18 cellular contexts compared by ENCODE assay signal in genomic region chr18:995641-996040, GRCh38.
A peak's percentile ranks its signal among the peaks of the same experiment; 100 is the strongest.
DNase-seq lines count a peak whose midpoint lies in the region; ATAC-seq, FAIRE-seq and TF ChIP-seq lines count a peak whose summit lies in the region.
"Had no signal": no experiment of that assay in that cellular context is flagged by ENCODE, and none has a peak within 500 bp of the region (broad histone marks: within the 10 kb centered on the region; RNA-seq: fewer than 3 reads in every experiment).

No MANE protein-coding gene starts in this region.

- H3K4me3 Mint-ChIP-seq in T-helper 17 cell, result no peak overlapping the region

- H3K36me3 ChIP-seq in brain microvascular endothelial cell (replicated peaks), result no peaks in the 10 kb centered on the region
- no peaks in the 10 kb centered on the region for H3K36me3 ChIP-seq in keratinocyte (ENCODE audit: control insufficient read depth in 2 of 2, extremely low read depth in 1 of 2, insufficient read depth in 2 of 2, low read length in 2 of 2)
- no peaks in the 10 kb centered on the region for H3K36me3 ChIP-seq in H7 (replicated peaks; ENCODE audit: control insufficient read depth, insufficient read depth, low read length)
- H3K36me3 ChIP-seq: SJSA1 had no signal

- H3K36me3 Mint-ChIP-seq in T-helper 17 cell (ENCODE audit: low read depth), result no peaks in the 10 kb centered on the region

- no peaks in the 10 kb centered on the region for H3K4me1 Mint-ChIP-seq in T-helper 17 cell

- dilution Hi-C loops in keratinocyte (cut with MboI; ENCODE audit: extremely low pct_ligation_motif_present, low sequenced_read_pairs), result no loop called here

- H3K27me3 ChIP-seq in brain microvascular endothelial cell (replicated peaks) (no peaks in the 10 kb centered on the region), keratinocyte (ENCODE audit: control insufficient read depth, extremely low read depth, insufficient read depth, low read length) (no peaks in the 10 kb centered on the region), H7 (ENCODE audit: control insufficient read depth, insufficient read depth, low read length) (no peaks in the 10 kb centered on the region)
- H3K27me3 ChIP-seq: SJSA1 had no signal

- no peak overlapping the region for H3K4me2 ChIP-seq in keratinocyte (ENCODE audit: control insufficient read depth, extremely low read depth, insufficient read depth, low read depth, low read length)

- no peaks in the 10 kb centered on the region for H4K20me1 ChIP-seq in keratinocyte (ENCODE audit: control insufficient read depth, extremely low read depth, insufficient read depth, low read length)

- DNase-seq in AG08396 (ENCODE audit: low spot score), result peak; percentile 13
- DNase-seq in HT1080 (ENCODE audit: low read depth), result peak; percentile 68
- peak; percentile 11 for DNase-seq in brain microvascular endothelial cell
- no peak for DNase-seq in keratinocyte (ENCODE audit: low read depth, low spot score)
- DNase-seq in H7, result no peak
- DNase-seq in T-helper 17 cell, result no peak
- no peak for DNase-seq in NCI-H2196 (lab: John Stamatoyannopoulos, UW; ENCODE audit: unreplicated experiment)
- DNase-seq: activated T-cell treated with anti-CD3 and anti-CD28 coated beads, Interleukin-2, amount 50 U/mL, for 48 hours; AML-193; cortex of kidney; DMS 273 treated with DMSO at 0.1 percent for 48 hours; NCI-H2171; NK-92 treated with Interleukin-12 subunit alpha and Interleukin-12 subunit beta, amount 100 ng/mL, for 24 hours; stimulated activated naive CD8-positive, alpha-beta T cell treated with anti-CD3 and anti-CD28 coated beads, Interleukin-15, Interleukin-2, amounts not matched to agents 100 U/mL and 50 U/mL, for 24 hours had no signal

- no peaks in the 10 kb centered on the region for H3K4me1 ChIP-seq in keratinocyte (ENCODE audit: control insufficient read depth, extremely low read depth, insufficient read depth, low read length)
- H3K4me1 ChIP-seq: SJSA1 had no signal

- H3K4me3 ChIP-seq in brain microvascular endothelial cell (ENCODE audit: low read depth, low read length), result no peak overlapping the region
- no peak overlapping the region for H3K4me3 ChIP-seq in keratinocyte (ENCODE audit: control insufficient read depth in 2 of 3, extremely low read depth in 1 of 3, insufficient read depth in 2 of 3, low read depth in 1 of 3, low read length in 3 of 3)
- H3K4me3 ChIP-seq in H7 (ENCODE audit: insufficient read depth, low read depth, low read length), result no peak overlapping the region
- H3K4me3 ChIP-seq: GM12878, lung, SJSA1 had no signal

- no peak overlapping the region for H3K9ac ChIP-seq in keratinocyte (ENCODE audit: control insufficient read depth, extremely low read depth, insufficient read depth, low read length)

- ATAC-seq in HG03432 (IDR thresholded peaks at IDR 0.05; ENCODE audit: unreplicated experiment), result no peak
- no peak for ATAC-seq in T-helper 17 cell
- ATAC-seq: GM12878; stimulated activated naive CD8-positive, alpha-beta T cell treated with anti-CD3 and anti-CD28 coated beads, Interleukin-15, Interleukin-2, amounts not matched to agents 100 U/mL and 50 U/mL, for 24 hours had no signal

- H3K79me2 ChIP-seq in keratinocyte (ENCODE audit: control insufficient read depth, insufficient read depth, low read length), result no peaks in the 10 kb centered on the region

- H3K9me3 ChIP-seq in keratinocyte (ENCODE audit: control insufficient read depth, low read depth, low read length) (no peaks in the 10 kb centered on the region), T-helper 17 cell (ENCODE audit: control insufficient read depth, low read length, poor library complexity, severe bottlenecking) (no peaks in the 10 kb centered on the region)
- H3K9me3 ChIP-seq: SJSA1 had no signal

- H3K27ac Mint-ChIP-seq in T-helper 17 cell, result no peak overlapping the region

- TF ChIP-seq CTCF in brain microvascular endothelial cell (IDR thresholded peaks at IDR 0.05; ENCODE audit: low read depth, low read length, missing control alignments) (no peak), keratinocyte (optimal IDR thresholded peaks at IDR 0.05 in 1 of 3, IDR thresholded peaks at IDR 0.05 in 1 of 3, conservative IDR thresholded peaks at IDR 0.05 in 1 of 3; ENCODE audit: extremely low read depth in 1 of 3, insufficient read depth in 2 of 3, low read length in 3 of 3) (no peak)

- no peaks in the 10 kb centered on the region for H3K27me3 Mint-ChIP-seq in T-helper 17 cell

- in situ Hi-C loops in brain microvascular endothelial cell (cut with HindIII; ENCODE audit: low pct_ligation_motif_present, low sequenced_read_pairs), result no loop called here

- FAIRE-seq in keratinocyte (lab: Jason Lieb, UNC), result no peak
- FAIRE-seq: GM12878 had no signal

- H2AFZ ChIP-seq in keratinocyte (ENCODE audit: control insufficient read depth, low read length), result no peak overlapping the region

- no peaks in the 10 kb centered on the region for H3K9me1 ChIP-seq in keratinocyte (ENCODE audit: control insufficient read depth, extremely low read depth, insufficient read depth, low read length)

- H3K27ac ChIP-seq in brain microvascular endothelial cell, result peak overlapping the region; percentile 55
- H3K27ac ChIP-seq in keratinocyte (ENCODE audit: control insufficient read depth, insufficient read depth, low read length), result peak overlapping the region; percentile 4
- H3K27ac ChIP-seq: SJSA1 had no signal

Comparison
In these comparisons a context has a peak if more than half of its experiments do, and no peak if none do; other contexts are left out.
1. DNase-seq: peak in AG08396 (single experiment), HT1080 (single experiment) and brain microvascular endothelial cell (single experiment); none in keratinocyte (single experiment), H7 (single experiment), T-helper 17 cell (0 of 3) and NCI-H2196 (single experiment).